8 cellular contexts compared by ENCODE assay signal in the genomic region with DNA sequence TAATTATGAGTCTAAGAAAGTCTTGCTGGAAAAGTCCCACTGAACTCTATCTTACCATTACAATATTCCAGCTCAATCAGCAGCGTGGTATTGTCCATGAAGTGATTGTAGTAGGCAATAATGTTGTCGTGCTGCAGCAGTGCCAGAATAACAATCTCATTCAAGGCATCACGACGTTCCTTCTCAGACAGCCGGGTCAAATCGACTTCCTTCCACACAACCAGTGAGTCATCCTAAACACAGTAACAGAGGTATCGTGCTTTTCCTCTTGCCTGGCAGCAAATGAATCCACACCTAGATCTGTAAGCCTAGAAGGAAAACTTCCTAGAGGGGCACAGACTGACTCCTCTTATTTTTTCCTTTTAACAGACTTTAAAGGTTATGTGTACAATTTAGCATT. TPM values are rescaled to one million over a fixed set of nuclear protein-coding genes. Genes with fewer than 3 reads are reported as not detected.
DNase-seq lines count a peak whose midpoint lies in the region; ATAC-seq and TF ChIP-seq lines count a peak whose summit lies in the region.

No MANE protein-coding gene starts in this region.

- H3K9me3 Mint-ChIP-seq in activated naive CD4-positive, alpha-beta T cell treated with anti-CD3 and anti-CD28 coated beads for 36 hours, result no peaks in the 10 kb centered on the region
- no peaks in the 10 kb centered on the region for H3K9me3 Mint-ChIP-seq in activated CD4-positive, alpha-beta T cell treated with anti-CD3 and anti-CD28 coated beads, Interleukin-2, amount 10 ng/mL, durations not matched to agents 7 days and 5 days
- H3K9me3 Mint-ChIP-seq in type B pancreatic cell, result no peaks in the 10 kb centered on the region

- POLR2A ChIA-PET in activated CD4-positive, alpha-beta T cell treated with anti-CD3 and anti-CD28 coated beads, Interleukin-2, amount 10 ng/mL, durations not matched to agents 7 days and 5 days (lab: Charles Lee), result no interaction called here

- H3K27ac Mint-ChIP-seq in activated naive CD4-positive, alpha-beta T cell treated with anti-CD3 and anti-CD28 coated beads for 36 hours, result peak overlapping the region; percentile 62
- peak overlapping the region; percentile 0 for H3K27ac Mint-ChIP-seq in activated CD4-positive, alpha-beta T cell treated with anti-CD3 and anti-CD28 coated beads, Interleukin-2, amount 10 ng/mL, durations not matched to agents 7 days and 5 days
- no peak overlapping the region for H3K27ac Mint-ChIP-seq in type B pancreatic cell

- H3K4me3 Mint-ChIP-seq in activated naive CD4-positive, alpha-beta T cell treated with anti-CD3 and anti-CD28 coated beads for 36 hours, result peak overlapping the region; percentile 22
- no peak overlapping the region for H3K4me3 Mint-ChIP-seq in activated CD4-positive, alpha-beta T cell treated with anti-CD3 and anti-CD28 coated beads, Interleukin-2, amount 10 ng/mL, durations not matched to agents 7 days and 5 days
- H3K4me3 Mint-ChIP-seq in type B pancreatic cell, result peak overlapping the region; percentile 19

- H3K36me3 Mint-ChIP-seq in activated naive CD4-positive, alpha-beta T cell treated with anti-CD3 and anti-CD28 coated beads for 36 hours (ENCODE audit: low read depth), result peaks cover 23% of the 10 kb centered on the region
- H3K36me3 Mint-ChIP-seq in activated CD4-positive, alpha-beta T cell treated with anti-CD3 and anti-CD28 coated beads, Interleukin-2, amount 10 ng/mL, durations not matched to agents 7 days and 5 days (ENCODE audit: low read depth), result peaks cover 32% of the 10 kb centered on the region
- H3K36me3 Mint-ChIP-seq in type B pancreatic cell, result peaks cover 6% of the 10 kb centered on the region

- CTCF ChIA-PET in activated naive CD4-positive, alpha-beta T cell treated with anti-CD3 and anti-CD28 coated beads for 36 hours (lab: Charles Lee), result interaction anchor here (0.6 to 4.0 kb wide), 3 partner anchors 15 to 330 kb away, joined by 3 to 24 read pairs (median 3); no protein-coding TSS in a partner anchor
- CTCF ChIA-PET in activated CD4-positive, alpha-beta T cell treated with anti-CD3 and anti-CD28 coated beads, Interleukin-2, amount 10 ng/mL, durations not matched to agents 7 days and 5 days (lab: Charles Lee), result interaction anchor here (0.6 to 1.7 kb wide), 3 partner anchors 115 to 240 kb away, joined by 3 to 4 read pairs (median 3); no protein-coding TSS in a partner anchor

- peaks cover 53% of the 10 kb centered on the region for H3K4me1 Mint-ChIP-seq in activated naive CD4-positive, alpha-beta T cell treated with anti-CD3 and anti-CD28 coated beads for 36 hours (ENCODE audit: low read depth)
- peaks cover 49% of the 10 kb centered on the region for H3K4me1 Mint-ChIP-seq in activated CD4-positive, alpha-beta T cell treated with anti-CD3 and anti-CD28 coated beads, Interleukin-2, amount 10 ng/mL, durations not matched to agents 7 days and 5 days
- peaks cover 28% of the 10 kb centered on the region for H3K4me1 Mint-ChIP-seq in type B pancreatic cell (ENCODE audit: unreplicated experiment)

- H3K27me3 Mint-ChIP-seq in activated naive CD4-positive, alpha-beta T cell treated with anti-CD3 and anti-CD28 coated beads for 36 hours (ENCODE audit: low read depth), result no peaks in the 10 kb centered on the region
- H3K27me3 Mint-ChIP-seq in activated CD4-positive, alpha-beta T cell treated with anti-CD3 and anti-CD28 coated beads, Interleukin-2, amount 10 ng/mL, durations not matched to agents 7 days and 5 days, result no peaks in the 10 kb centered on the region
- H3K27me3 Mint-ChIP-seq in type B pancreatic cell, result no peaks in the 10 kb centered on the region

- TF ChIP-seq CTCF in type B pancreatic cell (conservative IDR thresholded peaks at IDR 0.05) (no peak), GM10266 (IDR thresholded peaks at IDR 0.05; ENCODE audit: control insufficient read depth, insufficient read depth, low read depth, missing control alignments) (no peak)

- intact Hi-C loops in activated naive CD4-positive, alpha-beta T cell treated with anti-CD3 and anti-CD28 coated beads for 36 hours (cut with micrococcal nuclease), result no loop called here

- ATAC-seq in GM18870 (IDR thresholded peaks at IDR 0.05; ENCODE audit: unreplicated experiment) (no peak), left lobe of liver (no peak)

- peak; percentile 40 for DNase-seq in activated naive CD4-positive, alpha-beta T cell treated with anti-CD3 and anti-CD28 coated beads for 36 hours
- no peak for DNase-seq in activated naive CD4-positive, alpha-beta T cell (lab: John Stamatoyannopoulos, UW)
- peak; percentile 26 for DNase-seq in activated CD4-positive, alpha-beta T cell treated with anti-CD3 and anti-CD28 coated beads, Interleukin-2, amount 10 ng/mL, durations not matched to agents 7 days and 5 days
- DNase-seq in glomerular visceral epithelial cell (ENCODE audit: extremely low spot score), result peak; percentile 69
- no peak for DNase-seq in type B pancreatic cell (ENCODE audit: extremely low spot score, unreplicated experiment)
- no peak for DNase-seq in left lobe of liver (ENCODE audit: low spot score)
- DNase-seq in GM10266 (ENCODE audit: extremely low spot score), result no peak

RNA-seq across cellular contexts. Expression of gene NEK9, which starts 2.9 kb away (rescaled TPM):
- 10 to 100 TPM; 53.5 to 55.6 TPM for total RNA-seq in activated naive CD4-positive, alpha-beta T cell treated with anti-CD3 and anti-CD28 coated beads for 36 hours
- 10 to 100 TPM; 74.9 to 81.6 TPM for total RNA-seq in activated CD4-positive, alpha-beta T cell treated with anti-CD3 and anti-CD28 coated beads, Interleukin-2, amount 10 ng/mL, durations not matched to agents 7 days and 5 days
- total RNA-seq in type B pancreatic cell (ENCODE audit: low replicate concordance), result 81.3 and 117 TPM in 2 replicates
- total RNA-seq in left lobe of liver, result 50.1 TPM

RNA-seq across cellular contexts. Expression of gene TMED10, which starts 52.4 kb away (rescaled TPM):
- 100 to 1,000 TPM; 151 to 156 TPM for total RNA-seq in activated naive CD4-positive, alpha-beta T cell treated with anti-CD3 and anti-CD28 coated beads for 36 hours
- total RNA-seq in activated CD4-positive, alpha-beta T cell treated with anti-CD3 and anti-CD28 coated beads, Interleukin-2, amount 10 ng/mL, durations not matched to agents 7 days and 5 days, result 100 to 1,000 TPM; 175 to 213 TPM
- 273 and 303 TPM in 2 replicates for total RNA-seq in type B pancreatic cell (ENCODE audit: low replicate concordance)
- 275 TPM for total RNA-seq in left lobe of liver

RNA-seq across cellular contexts. Expression of gene ZC2HC1C, which starts 54.5 kb away (rescaled TPM):
- under 1 TPM; 0.64 to 0.86 TPM for total RNA-seq in activated naive CD4-positive, alpha-beta T cell treated with anti-CD3 and anti-CD28 coated beads for 36 hours
- total RNA-seq in activated CD4-positive, alpha-beta T cell treated with anti-CD3 and anti-CD28 coated beads, Interleukin-2, amount 10 ng/mL, durations not matched to agents 7 days and 5 days, result 1 to 10 TPM; 3.1 to 3.3 TPM
- total RNA-seq in type B pancreatic cell (ENCODE audit: low replicate concordance) (3.7 and 4.7 TPM in 2 replicates), left lobe of liver (2.0 TPM)

Comparison
In these comparisons a context has a peak if more than half of its experiments do, and no peak if none do; other contexts are left out.
1. DNase-seq: peak in activated naive CD4-positive, alpha-beta T cell treated with anti-CD3 and anti-CD28 coated beads for 36 hours (single experiment), activated CD4-positive, alpha-beta T cell treated with anti-CD3 and anti-CD28 coated beads, Interleukin-2, amount 10 ng/mL, durations not matched to agents 7 days and 5 days (single experiment) and glomerular visceral epithelial cell (single experiment); none in activated naive CD4-positive, alpha-beta T cell (0 of 4), type B pancreatic cell (single experiment), left lobe of liver (single experiment) and GM10266 (single experiment).